12 cellular contexts compared by ENCODE assay signal in the genomic region with DNA sequence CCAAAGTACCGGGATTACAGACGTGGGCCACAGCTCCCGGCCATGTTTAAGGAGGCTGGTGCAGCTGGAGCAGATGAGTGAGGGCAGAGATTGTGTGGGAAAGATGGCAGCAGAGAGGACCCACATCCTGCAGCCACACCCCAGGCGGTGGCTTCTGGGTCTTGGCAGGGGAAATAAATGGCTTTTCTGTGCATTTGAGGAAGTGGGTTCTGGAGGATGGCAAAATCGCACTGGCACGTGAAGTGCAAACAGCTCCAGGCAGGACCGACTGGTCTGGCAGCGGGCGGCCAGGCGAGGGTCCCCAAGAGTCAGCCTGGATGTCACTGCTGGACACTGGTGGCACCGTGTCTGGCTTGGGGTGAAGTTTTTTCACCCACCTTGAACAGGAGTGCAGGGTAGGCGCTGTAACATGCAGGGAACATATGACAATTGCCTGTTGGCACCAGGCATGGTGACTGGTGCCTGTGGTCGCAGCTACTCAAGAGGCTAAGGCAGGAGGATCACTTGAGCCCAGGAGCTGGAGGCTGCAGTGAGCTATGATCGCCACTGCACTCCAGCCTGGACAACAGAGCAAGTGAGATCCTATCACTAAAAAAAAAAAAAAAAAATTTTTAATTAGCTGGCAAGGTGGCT. TPM values are rescaled to one million over a fixed set of nuclear protein-coding genes. Genes with fewer than 3 reads are reported as not detected.
DNase-seq lines count a peak whose midpoint lies in the region; ATAC-seq and TF ChIP-seq lines count a peak whose summit lies in the region.
"Had no signal": no experiment of that assay in that cellular context is flagged by ENCODE, and none has a peak within 500 bp of the region (broad histone marks: within the 10 kb centered on the region; RNA-seq: fewer than 3 reads in every experiment).

No MANE protein-coding gene starts in this region.

- no peaks in the 10 kb centered on the region for H3K9me3 ChIP-seq in OCI-LY3 (ENCODE audit: insufficient read depth, low read length)
- H3K9me3 ChIP-seq in endodermal cell (ENCODE audit: control insufficient read depth, low read length), result no peaks in the 10 kb centered on the region
- H3K9me3 ChIP-seq: ascending aorta, heart left ventricle, tibial nerve had no signal

- no peaks in the 10 kb centered on the region for H3K79me2 ChIP-seq in OCI-LY3 (ENCODE audit: low read length)

- no peaks in the 10 kb centered on the region for H3K36me3 ChIP-seq in OCI-LY3 (replicated peaks; ENCODE audit: low read depth, low read length)
- H3K36me3 ChIP-seq in endodermal cell (ENCODE audit: control insufficient read depth, insufficient read depth, low read length), result no peaks in the 10 kb centered on the region
- H3K36me3 ChIP-seq: ascending aorta, heart left ventricle, tibial nerve had no signal

- H3K27ac ChIP-seq in OCI-LY3 (ENCODE audit: low read length) (no peak overlapping the region), endodermal cell (ENCODE audit: low read depth, low read length) (no peak overlapping the region)
- H3K27ac ChIP-seq: ascending aorta, heart left ventricle, tibial nerve had no signal

- TF ChIP-seq CTCF in OCI-LY3 (IDR thresholded peaks at IDR 0.05; ENCODE audit: low read depth, low read length), result no peak
- TF ChIP-seq CTCF in endodermal cell (conservative IDR thresholded peaks at IDR 0.05), result no peak

- H3K27me3 ChIP-seq in OCI-LY3 (ENCODE audit: low read depth, low read length) (peaks cover 6% of the 10 kb centered on the region), endodermal cell (ENCODE audit: control insufficient read depth, insufficient read depth, low read length, poor library complexity, severe bottlenecking) (no peaks in the 10 kb centered on the region)
- H3K27me3 ChIP-seq: ascending aorta had no signal

- peak overlapping the region; percentile 51 for H3K27ac Mint-ChIP-seq in activated naive CD4-positive, alpha-beta T cell treated with anti-CD3 and anti-CD28 coated beads, Interleukin-2, amount 50 U/mL, for 24 hours
- no peak overlapping the region for H3K27ac Mint-ChIP-seq in stimulated activated naive B cell treated with anti-CD40 and anti-IgM and Interleukin-4, amounts not matched to agents 10 μg/mL and 1 μg/mL and 100 μg/mL, for 72 hours
- no peak overlapping the region for H3K27ac Mint-ChIP-seq in endodermal cell

- H3K4me1 Mint-ChIP-seq in activated naive CD4-positive, alpha-beta T cell treated with anti-CD3 and anti-CD28 coated beads, Interleukin-2, amount 50 U/mL, for 24 hours, result peaks cover 40% of the 10 kb centered on the region
- H3K4me1 Mint-ChIP-seq in stimulated activated naive B cell treated with anti-CD40 and anti-IgM and Interleukin-4, amounts not matched to agents 10 μg/mL and 1 μg/mL and 100 μg/mL, for 72 hours, result peaks cover 14 to 16% of the 10 kb centered on the region in 2 donors
- H3K4me1 Mint-ChIP-seq in endodermal cell, result no peaks in the 10 kb centered on the region

- intact Hi-C loops in Right ventricle myocardium superior (cut with DNase I), result no loop called here
- intact Hi-C loops in left cardiac atrium (cut with DNase I), result no loop called here

- no peak overlapping the region for H3K4me3 ChIP-seq in OCI-LY3 (ENCODE audit: low read length)
- H3K4me3 ChIP-seq in endodermal cell (ENCODE audit: low read length), result no peak overlapping the region
- H3K4me3 ChIP-seq: ascending aorta, heart left ventricle, tibial nerve had no signal

- peak; percentile 36 for ATAC-seq in Right ventricle myocardium superior (ENCODE audit: poor library complexity)
- ATAC-seq in left cardiac atrium, result no peak
- peak; percentile 66 to 73 for ATAC-seq in stimulated activated naive B cell treated with anti-CD40 and anti-IgM and Interleukin-4, amounts not matched to agents 10 μg/mL and 1 μg/mL and 100 μg/mL, for 72 hours (replicated peaks)

- WGBS in endodermal cell (ENCODE audit: insufficient coverage in 1 of 2, insufficient read length in 1 of 2), 2 experiments, result 89 to 91% methylated on average over 13 to 14 of the region's 14 CpGs

- H3K9me3 Mint-ChIP-seq in activated naive CD4-positive, alpha-beta T cell treated with anti-CD3 and anti-CD28 coated beads, Interleukin-2, amount 50 U/mL, for 24 hours, result no peaks in the 10 kb centered on the region
- no peaks in the 10 kb centered on the region for H3K9me3 Mint-ChIP-seq in stimulated activated naive B cell treated with anti-CD40 and anti-IgM and Interleukin-4, amounts not matched to agents 10 μg/mL and 1 μg/mL and 100 μg/mL, for 72 hours
- H3K9me3 Mint-ChIP-seq in endodermal cell, result no peaks in the 10 kb centered on the region

- 0 out of 2 replicates have a peak overlapping the region, but pooled peaks have one; percentile 28 for H2AFZ ChIP-seq in OCI-LY3 (ENCODE audit: low read depth, low read length)

- no peaks in the 10 kb centered on the region for H3K27me3 Mint-ChIP-seq in activated naive CD4-positive, alpha-beta T cell treated with anti-CD3 and anti-CD28 coated beads, Interleukin-2, amount 50 U/mL, for 24 hours
- H3K27me3 Mint-ChIP-seq in stimulated activated naive B cell treated with anti-CD40 and anti-IgM and Interleukin-4, amounts not matched to agents 10 μg/mL and 1 μg/mL and 100 μg/mL, for 72 hours, result peaks cover 10 to 23% of the 10 kb centered on the region in 2 donors
- peaks cover 11% of the 10 kb centered on the region for H3K27me3 Mint-ChIP-seq in endodermal cell (ENCODE audit: insufficient read depth)

- no peaks in the 10 kb centered on the region for H3K36me3 Mint-ChIP-seq in activated naive CD4-positive, alpha-beta T cell treated with anti-CD3 and anti-CD28 coated beads, Interleukin-2, amount 50 U/mL, for 24 hours
- H3K36me3 Mint-ChIP-seq in stimulated activated naive B cell treated with anti-CD40 and anti-IgM and Interleukin-4, amounts not matched to agents 10 μg/mL and 1 μg/mL and 100 μg/mL, for 72 hours, result no peaks in the 10 kb centered on the region
- H3K36me3 Mint-ChIP-seq in endodermal cell (ENCODE audit: low read depth), result no peaks in the 10 kb centered on the region

- peak overlapping the region; percentile 65 for H3K4me3 Mint-ChIP-seq in activated naive CD4-positive, alpha-beta T cell treated with anti-CD3 and anti-CD28 coated beads, Interleukin-2, amount 50 U/mL, for 24 hours
- no peak overlapping the region for H3K4me3 Mint-ChIP-seq in stimulated activated naive B cell treated with anti-CD40 and anti-IgM and Interleukin-4, amounts not matched to agents 10 μg/mL and 1 μg/mL and 100 μg/mL, for 72 hours
- H3K4me3 Mint-ChIP-seq in endodermal cell, result no peak overlapping the region

- DNase-seq in Right ventricle myocardium superior (no peak), left cardiac atrium (no peak), endodermal cell (no peak), NCI-H2196 (lab: John Stamatoyannopoulos, UW; ENCODE audit: unreplicated experiment) (no peak)
- no peak for DNase-seq in stimulated activated naive B cell treated with anti-CD40 and anti-IgM and Interleukin-4, amounts not matched to agents 10 μg/mL and 1 μg/mL and 100 μg/mL, for 72 hours
- DNase-seq in stimulated activated CD4-positive, alpha-beta T cell treated with anti-CD3 and anti-CD28 coated beads, Interleukin-4, amount 100 ng/mL, for 1 hour, result no peak
- DNase-seq: heart left ventricle, retina had no signal

- H3K9ac ChIP-seq in OCI-LY3 (ENCODE audit: low read length) (no peak overlapping the region), endodermal cell (ENCODE audit: extremely low read depth, low read length, poor library complexity, severe bottlenecking) (no peak overlapping the region)

- no peaks in the 10 kb centered on the region for H4K20me1 ChIP-seq in OCI-LY3 (ENCODE audit: insufficient read depth, low read length)

- H3K4me2 ChIP-seq in OCI-LY3 (ENCODE audit: low read length), result no peak overlapping the region

- H3K4me1 ChIP-seq in OCI-LY3 (ENCODE audit: low read length) (no peaks in the 10 kb centered on the region), endodermal cell (ENCODE audit: control insufficient read depth, insufficient read depth, low read length) (no peaks in the 10 kb centered on the region)
- H3K4me1 ChIP-seq: ascending aorta, tibial nerve had no signal

RNA-seq across cellular contexts. Expression of gene B3GNT3, which starts 8.4 kb away (rescaled TPM):
- total RNA-seq in Right ventricle myocardium superior (not detected), left cardiac atrium (under 1 TPM in 1 of 2 donors, not detected in 1; 0.18 TPM), endodermal cell (1 to 10 TPM in 1 of 2 donors, under 1 TPM in 1; 0.70 to 1.2 TPM)
- polyA plus RNA-seq in endodermal cell (2013, experiment 1 of 2), result 0.18 TPM
- polyA plus RNA-seq in endodermal cell (2013, experiment 2 of 2), result not detected
- total RNA-seq: heart left ventricle had no signal
- polyA plus RNA-seq: heart left ventricle had no signal

RNA-seq across cellular contexts. Expression of gene INSL3, which starts 17.9 kb away (rescaled TPM):
- not detected for total RNA-seq in Right ventricle myocardium superior
- not detected for total RNA-seq in left cardiac atrium
- under 1 TPM in 1 of 2 donors, not detected in 1; 0.80 TPM for total RNA-seq in endodermal cell
- polyA plus RNA-seq in endodermal cell (2013, experiment 1 of 2), result not detected
- not detected for polyA plus RNA-seq in endodermal cell (2013, experiment 2 of 2)
- total RNA-seq: ascending aorta, tibial nerve had no signal
- polyA plus RNA-seq: heart left ventricle had no signal

RNA-seq across cellular contexts. Expression of gene JAK3, which starts 44.4 kb away (rescaled TPM):
- total RNA-seq in Right ventricle myocardium superior (1.5 TPM), left cardiac atrium (1 to 10 TPM; 4.2 to 7.0 TPM), endodermal cell (1 to 10 TPM; 2.8 to 3.2 TPM)
- polyA plus RNA-seq in endodermal cell (2013, experiment 1 of 2), result 2.7 TPM
- 3.0 TPM for polyA plus RNA-seq in endodermal cell (2013, experiment 2 of 2)

RNA-seq across cellular contexts. Expression of gene FCHO1, which starts 52.1 kb away (rescaled TPM):
- total RNA-seq in Right ventricle myocardium superior, result 0.75 TPM
- 1 to 10 TPM; 1.5 to 1.8 TPM for total RNA-seq in left cardiac atrium
- total RNA-seq in endodermal cell, result 10 to 100 TPM in 1 of 2 donors, 1 to 10 TPM in 1; 8.5 to 10.2 TPM
- polyA plus RNA-seq in endodermal cell (2013, experiment 1 of 2), result 18.8 TPM
- polyA plus RNA-seq in endodermal cell (2013, experiment 2 of 2), result 15.9 TPM
- total RNA-seq: ascending aorta had no signal

RNA-seq across cellular contexts. Expression of gene RPL18A, which starts 56.3 kb away (rescaled TPM):
- 723 TPM for total RNA-seq in Right ventricle myocardium superior
- 1,000 to 10,000 TPM; 1,009 to 1,051 TPM for total RNA-seq in left cardiac atrium
- 1,000 to 10,000 TPM; 1,886 to 2,166 TPM for total RNA-seq in endodermal cell
- 2,294 TPM for polyA plus RNA-seq in endodermal cell (2013, experiment 1 of 2)
- 2,156 TPM for polyA plus RNA-seq in endodermal cell (2013, experiment 2 of 2)

Comparison
In these comparisons a context has a peak if more than half of its experiments do, and no peak if none do; other contexts are left out.
1. ATAC-seq: peak in Right ventricle myocardium superior (single experiment) and stimulated activated naive B cell treated with anti-CD40 and anti-IgM and Interleukin-4, amounts not matched to agents 10 μg/mL and 1 μg/mL and 100 μg/mL, for 72 hours (2 of 2); none in left cardiac atrium (0 of 2).